ENCODE assay signal across 8 cellular contexts in genomic region chr1:62436039-62436465, GRCh38. TPM values are rescaled to one million over a fixed set of nuclear protein-coding genes. Genes with fewer than 3 reads are reported as not detected.
DNase-seq lines count a peak whose midpoint lies in the region; ATAC-seq, FAIRE-seq and TF ChIP-seq lines count a peak whose summit lies in the region.

No MANE protein-coding gene starts in this region.

- FAIRE-seq in D721Med (lab: Jason Lieb, UNC): no peak
- FAIRE-seq in HepG2 (lab: Jason Lieb, UNC): no peak

- H3K4me3 ChIP-seq in cardiac fibroblast (replicated peaks in 1 of 2; ENCODE audit: low read depth in 2 of 2, low read length in 2 of 2) (peak overlapping the region; percentile 89 to 93), HepG2 (replicated peaks in 1 of 3; ENCODE audit: insufficient read depth in 1 of 3, low read depth in 2 of 3, low read length in 3 of 3) (peak overlapping the region; percentile 77 to 93 (median 89))

- H2AFZ ChIP-seq in HepG2 (ENCODE audit: low read length): no peak overlapping the region

- 0 out of 4 replicates have a peak, but pooled peaks of 1 of the 2 experiments have one; percentile 11 for TF ChIP-seq EP300 in HepG2 (IDR thresholded peaks at IDR 0.05; ENCODE audit: low read depth in 2 of 2, low read length in 2 of 2)
- TF ChIP-seq EP300 in HepG2 (CRISPR knock-in tag; IDR thresholded peaks at IDR 0.05; ENCODE audit: borderline replicate concordance): no peak

- BruUV-seq in HepG2 (replicated peaks; lab: Mats Ljungman, UMichigan): no TSS peak

- peak overlapping the region; percentile 83 for H3K4me2 ChIP-seq in HepG2 (ENCODE audit: low read depth, low read length)

- no peaks in the 10 kb centered on the region; a peak in 1 of 5 replicates for H3K36me3 ChIP-seq in HepG2 (replicated peaks in 1 of 2; ENCODE audit: control insufficient read depth in 1 of 2, insufficient read depth in 2 of 2, low read length in 2 of 2)

- POLR2A ChIA-PET in HepG2 (lab: Yijun Ruan, JAX): interaction anchor here (0.9 to 2.9 kb wide), 16 partner anchors 11 to 325 kb away, joined by 3 to 97 read pairs (median 4); no protein-coding TSS in a partner anchor

- peak overlapping the region; percentile 99 for H3K9ac ChIP-seq in HepG2 (ENCODE audit: insufficient read depth, low read depth, low read length)

- TF ChIP-seq CTCF in D721Med (IDR thresholded peaks at IDR 0.05; ENCODE audit: insufficient read depth, missing control alignments): no peak
- no peak for TF ChIP-seq CTCF in cardiac fibroblast (IDR thresholded peaks at IDR 0.05; ENCODE audit: low read depth, low read length)
- no peak for TF ChIP-seq CTCF in HepG2 (CRISPR knock-in tag; IDR thresholded peaks at IDR 0.05)

- DNase-seq in D721Med (ENCODE audit: insufficient read length, low spot score) (peak; percentile 26), T-helper 9 cell (peak; percentile 91), cardiac fibroblast (ENCODE audit: low read depth in 2 of 2) (no peak), HepG2 (ENCODE audit: low spot score) (no peak), SW480 (ENCODE audit: low spot score) (no peak)
- DNase-seq in stimulated activated CD4-positive, alpha-beta T cell treated with anti-CD3 and anti-CD28 coated beads, TNF-alpha, amount 100 ng/mL, for 4 hours (ENCODE audit: low read depth in 3 of 3): peak; percentile 88 to 93 (median 93)

- in situ Hi-C loops in HepG2 (cut with HindIII; ENCODE audit: extremely low pct_ligation_motif_present, low pct_unique_long_range_greater_than_20kb): no loop called here

- CTCF ChIA-PET in HepG2 (lab: Yijun Ruan, JAX; ENCODE audit: low intra/inter-chr PET ratio, low total read pairs): no interaction called here

- H3K27ac ChIP-seq in HepG2 (ENCODE audit: extremely low read length, insufficient read depth, low read length): peak overlapping the region; percentile 100

- peaks cover 11% of the 10 kb centered on the region for H4K20me1 ChIP-seq in HepG2 (ENCODE audit: insufficient read depth, low read length)

- peak; percentile 92 to 94 for TF ChIP-seq POLR2A in HepG2 (IDR thresholded peaks at IDR 0.05; ENCODE audit: insufficient read depth in 1 of 2, low read depth in 2 of 2, low read length in 2 of 2)

- peaks cover 27% of the 10 kb centered on the region for H3K4me1 ChIP-seq in HepG2 (ENCODE audit: insufficient read depth, low read length)

- intact Hi-C loops in HepG2 (cut with micrococcal nuclease; ENCODE audit: unreplicated experiment): no loop called here

- peaks cover 42% of the 10 kb centered on the region for H3K79me2 ChIP-seq in HepG2 (ENCODE audit: insufficient read depth, low read length)

- no peaks in the 10 kb centered on the region; a peak in 1 of 5 replicates for H3K27me3 ChIP-seq in HepG2 (ENCODE audit: control insufficient read depth in 1 of 2, insufficient read depth in 2 of 2, low read length in 2 of 2)

- no peaks in the 10 kb centered on the region for H3K9me3 ChIP-seq in HepG2 (ENCODE audit: low read length)

- ATAC-seq in HG02588 (IDR thresholded peaks at IDR 0.05; ENCODE audit: unreplicated experiment) (peak; percentile 65), HepG2 (peak; percentile 85), HG02884 (IDR thresholded peaks at IDR 0.05; ENCODE audit: unreplicated experiment) (no peak)

- WGBS in HepG2 (ENCODE audit: low lambda C conversion rate): under 1% methylated on average over 26 of the region's 45 CpGs

- TF ChIP-seq RAD21 in HepG2 (CRISPR knock-in tag; IDR thresholded peaks at IDR 0.05): peak; percentile 47

TF ChIP-seq in HepG2, 621 proteins besides CTCF, POLR2A, EP300 and RAD21 (continues in another document):
- TF ChIP-seq KLF9 (CRISPR knock-in tag; IDR thresholded peaks at IDR 0.05; ENCODE audit: low read depth) (no peak), SUZ12 (IDR thresholded peaks at IDR 0.05; ENCODE audit: low read depth, low read length) (no peak), NFATC3 (CRISPR knock-in tag; IDR thresholded peaks at IDR 0.05) (no peak), ZFP37 (CRISPR knock-in tag; IDR thresholded peaks at IDR 0.05; ENCODE audit: borderline replicate concordance) (peak; percentile 57; the same call in 1 of the 2 replicates), HNRNPH1 (optimal IDR thresholded peaks at IDR 0.05; ENCODE audit: low read depth, low read length) (no peak), MTERF4 (CRISPR knock-in tag; IDR thresholded peaks at IDR 0.05) (no peak), ZNF558 (CRISPR knock-in tag; IDR thresholded peaks at IDR 0.05; ENCODE audit: borderline replicate concordance) (no peak)
- TF ChIP-seq, protein P1, sequence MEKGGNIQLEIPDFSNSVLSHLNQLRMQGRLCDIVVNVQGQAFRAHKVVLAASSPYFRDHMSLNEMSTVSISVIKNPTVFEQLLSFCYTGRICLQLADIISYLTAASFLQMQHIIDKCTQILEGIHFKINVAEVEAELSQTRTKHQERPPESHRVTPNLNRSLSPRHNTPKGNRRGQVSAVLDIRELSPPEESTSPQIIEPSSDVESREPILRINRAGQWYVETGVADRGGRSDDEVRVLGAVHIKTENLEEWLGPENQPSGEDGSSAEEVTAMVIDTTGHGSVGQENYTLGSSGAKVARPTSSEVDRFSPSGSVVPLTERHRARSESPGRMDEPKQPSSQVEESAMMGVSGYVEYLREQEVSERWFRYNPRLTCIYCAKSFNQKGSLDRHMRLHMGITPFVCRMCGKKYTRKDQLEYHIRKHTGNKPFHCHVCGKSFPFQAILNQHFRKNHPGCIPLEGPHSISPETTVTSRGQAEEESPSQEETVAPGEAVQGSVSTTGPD (CRISPR knock-in tag; IDR thresholded peaks at IDR 0.05): no peak
- TF ChIP-seq, protein P2, sequence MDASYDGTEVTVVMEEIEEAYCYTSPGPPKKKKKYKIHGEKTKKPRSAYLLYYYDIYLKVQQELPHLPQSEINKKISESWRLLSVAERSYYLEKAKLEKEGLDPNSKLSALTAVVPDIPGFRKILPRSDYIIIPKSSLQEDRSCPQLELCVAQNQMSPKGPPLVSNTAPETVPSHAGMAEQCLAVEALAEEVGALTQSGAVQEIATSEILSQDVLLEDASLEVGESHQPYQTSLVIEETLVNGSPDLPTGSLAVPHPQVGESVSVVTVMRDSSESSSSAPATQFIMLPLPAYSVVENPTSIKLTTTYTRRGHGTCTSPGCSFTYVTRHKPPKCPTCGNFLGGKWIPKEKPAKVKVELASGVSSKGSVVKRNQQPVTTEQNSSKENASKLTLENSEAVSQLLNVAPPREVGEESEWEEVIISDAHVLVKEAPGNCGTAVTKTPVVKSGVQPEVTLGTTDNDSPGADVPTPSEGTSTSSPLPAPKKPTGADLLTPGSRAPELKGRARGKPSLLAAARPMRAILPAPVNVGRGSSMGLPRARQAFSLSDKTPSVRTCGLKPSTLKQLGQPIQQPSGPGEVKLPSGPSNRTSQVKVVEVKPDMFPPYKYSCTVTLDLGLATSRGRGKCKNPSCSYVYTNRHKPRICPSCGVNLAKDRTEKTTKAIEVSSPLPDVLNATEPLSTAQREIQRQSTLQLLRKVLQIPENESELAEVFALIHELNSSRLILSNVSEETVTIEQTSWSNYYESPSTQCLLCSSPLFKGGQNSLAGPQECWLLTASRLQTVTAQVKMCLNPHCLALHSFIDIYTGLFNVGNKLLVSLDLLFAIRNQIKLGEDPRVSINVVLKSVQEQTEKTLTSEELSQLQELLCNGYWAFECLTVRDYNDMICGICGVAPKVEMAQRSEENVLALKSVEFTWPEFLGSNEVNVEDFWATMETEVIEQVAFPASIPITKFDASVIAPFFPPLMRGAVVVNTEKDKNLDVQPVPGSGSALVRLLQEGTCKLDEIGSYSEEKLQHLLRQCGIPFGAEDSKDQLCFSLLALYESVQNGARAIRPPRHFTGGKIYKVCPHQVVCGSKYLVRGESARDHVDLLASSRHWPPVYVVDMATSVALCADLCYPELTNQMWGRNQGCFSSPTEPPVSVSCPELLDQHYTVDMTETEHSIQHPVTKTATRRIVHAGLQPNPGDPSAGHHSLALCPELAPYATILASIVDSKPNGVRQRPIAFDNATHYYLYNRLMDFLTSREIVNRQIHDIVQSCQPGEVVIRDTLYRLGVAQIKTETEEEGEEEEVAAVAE (CRISPR knock-in tag; IDR thresholded peaks at IDR 0.05; ENCODE audit: borderline replicate concordance): no peak; the same call in 1 of the 2 replicates

RNA-seq across cellular contexts. Expression of gene USP1, which starts 0.8 kb away (rescaled TPM):
- total RNA-seq in HepG2 (2016; rRNA removed; fragmentation: Illumina TruSeq; extraction: Trizol): 64.6 and 91.7 TPM in 2 replicates
- 14.4 and 16.9 TPM in 2 replicates for total RNA-seq in HepG2 (2016; cell fraction: cytosol; rRNA removed; fragmentation: Illumina TruSeq; extraction: Trizol; ENCODE audit: low read depth)
- total RNA-seq in HepG2 (2016; cell fraction: insoluble cytoplasmic fraction; rRNA removed; fragmentation: Illumina TruSeq; extraction: Trizol): 66.6 and 87.1 TPM in 2 replicates
- total RNA-seq in HepG2 (2016; cell fraction: membrane; rRNA removed; fragmentation: Illumina TruSeq; extraction: Trizol): 39.3 and 41.3 TPM in 2 replicates
- 45.6 and 46.4 TPM in 2 replicates for total RNA-seq in HepG2 (2016; cell fraction: nucleus; rRNA removed; fragmentation: Illumina TruSeq; extraction: Trizol)
- 5.8 and 9.0 TPM in 2 replicates for polyA plus RNA-seq in HepG2 (2011; rRNA removed)
- 3.6 and 5.1 TPM in 2 replicates for polyA plus RNA-seq in HepG2 (2011; cell fraction: cytosol; rRNA removed)
- 4.0 and 4.1 TPM in 2 replicates for polyA plus RNA-seq in HepG2 (2011; cell fraction: nucleus; rRNA removed)
- 21.2 and 27.7 TPM in 2 replicates for polyA plus RNA-seq in HepG2 (2012)
- 4.1 and 4.8 TPM in 2 replicates for polyA plus RNA-seq in HepG2 (2016; cell fraction: cytosol; fragmentation: Illumina TruSeq; extraction: Trizol; ENCODE audit: low read depth)
- polyA plus RNA-seq in HepG2 (2016; cell fraction: insoluble cytoplasmic fraction; fragmentation: Illumina TruSeq; extraction: Trizol; ENCODE audit: low read depth): 73.4 and 75.3 TPM in 2 replicates
- polyA plus RNA-seq in HepG2 (2016; cell fraction: membrane; fragmentation: Illumina TruSeq; extraction: Trizol; ENCODE audit: low read depth): 17.2 and 18.4 TPM in 2 replicates
- polyA plus RNA-seq in HepG2 (2016; cell fraction: nucleus; fragmentation: Illumina TruSeq; extraction: Trizol; ENCODE audit: insufficient read depth, low read depth): 51.3 and 52.0 TPM in 2 replicates
- 2.3 and 6.8 TPM in 2 replicates for polyA minus RNA-seq in HepG2 (2011; rRNA and poly(A)+ RNA removed; ENCODE audit: low replicate concordance)
- 11.4 and 14.2 TPM in 2 replicates for polyA minus RNA-seq in HepG2 (2011; cell fraction: cytosol; rRNA and poly(A)+ RNA removed)
- 13.3 and 14.3 TPM in 2 replicates for polyA minus RNA-seq in HepG2 (2011; cell fraction: nucleus; rRNA and poly(A)+ RNA removed)

Comparison
In these comparisons a context has a peak if more than half of its experiments do, and no peak if none do; other contexts are left out.
1. DNase-seq: peak in D721Med (single experiment), T-helper 9 cell (single experiment) and stimulated activated CD4-positive, alpha-beta T cell treated with anti-CD3 and anti-CD28 coated beads, TNF-alpha, amount 100 ng/mL, for 4 hours (3 of 3); none in cardiac fibroblast (0 of 2), HepG2 (single experiment) and SW480 (single experiment).